In genomic region chr9:31084331-31084730, GRCh38 we compare ENCODE assay signal across 20 cellular contexts.
DNase-seq lines count a peak whose midpoint lies in the region; ATAC-seq and TF ChIP-seq lines count a peak whose summit lies in the region.
"Had no signal": no experiment of that assay in that cellular context is flagged by ENCODE, and none has a peak within 500 bp of the region (broad histone marks: within the 10 kb centered on the region; RNA-seq: fewer than 3 reads in every experiment).

No MANE protein-coding gene starts in this region.

- H3K27me3 Mint-ChIP-seq in natural killer cell treated with Interleukin-12 subunit alpha and Interleukin-12 subunit beta and Interleukin-15 and Interleukin-18, amount 100 ng/mL, for 72 hours = no peaks in the 10 kb centered on the region
- H3K27me3 Mint-ChIP-seq: B cell; CD4-positive, alpha-beta T cell had no signal

- intact Hi-C loops in A673 (cut with micrococcal nuclease; ENCODE audit: unreplicated experiment) = no loop called here

- H3K9me3 ChIP-seq in A673 (ENCODE audit: low read depth, low read length, poor library complexity, severe bottlenecking) (no peaks in the 10 kb centered on the region), neuron (ENCODE audit: low read length) (no peaks in the 10 kb centered on the region), osteoblast (ENCODE audit: low read depth, low read length) (no peaks in the 10 kb centered on the region)
- H3K9me3 ChIP-seq: A549; BLaER1 treated with 17β-estradiol and CSF1 and Interleukin-3, amounts not matched to agents 10 nM and 100 nM; Caco-2 had no signal

- POLR2A ChIA-PET in A673 (lab: Charles Lee; ENCODE audit: low non-redundant PET) = no interaction called here

- peak overlapping the region; percentile 36 for H2AFZ ChIP-seq in neuron (ENCODE audit: low read depth, low read length)
- H2AFZ ChIP-seq in osteoblast (ENCODE audit: low read length) = no peak overlapping the region

- H3K36me3 ChIP-seq in A673 (ENCODE audit: insufficient read depth, low read length, poor library complexity, severe bottlenecking) (no peaks in the 10 kb centered on the region), neuron (ENCODE audit: insufficient read depth, low read length) (no peaks in the 10 kb centered on the region), osteoblast (ENCODE audit: insufficient read depth, low read length) (no peaks in the 10 kb centered on the region)
- H3K36me3 ChIP-seq: BLaER1 treated with 17β-estradiol and CSF1 and Interleukin-3, amounts not matched to agents 10 nM and 100 nM had no signal

- H3K4me3 Mint-ChIP-seq in natural killer cell treated with Interleukin-12 subunit alpha and Interleukin-12 subunit beta and Interleukin-15 and Interleukin-18, amount 100 ng/mL, for 72 hours = no peak overlapping the region
- H3K4me3 Mint-ChIP-seq: B cell; CD4-positive, alpha-beta T cell; CD8-positive, alpha-beta T cell had no signal

- no peaks in the 10 kb centered on the region for H3K79me2 ChIP-seq in osteoblast (ENCODE audit: insufficient read depth, low read length)

- H3K4me3 ChIP-seq in A673 (ENCODE audit: low read depth, low read length, poor library complexity, severe bottlenecking) (no peak overlapping the region), neuron (ENCODE audit: low read length) (no peak overlapping the region), osteoblast (ENCODE audit: insufficient read depth, low read length) (no peak overlapping the region)
- H3K4me3 ChIP-seq: A549; BLaER1 treated with 17β-estradiol and CSF1 and Interleukin-3, amounts not matched to agents 10 nM and 100 nM had no signal

- CTCF ChIA-PET in A673 (lab: Charles Lee) = no interaction called here

- no peaks in the 10 kb centered on the region for H4K20me1 ChIP-seq in osteoblast (ENCODE audit: insufficient read depth, low read length)
- H4K20me1 ChIP-seq: BLaER1 treated with 17β-estradiol and CSF1 and Interleukin-3, amounts not matched to agents 10 nM and 100 nM had no signal

- no TSS peak for BruUV-seq in A673 (replicated peaks; lab: Mats Ljungman, UMichigan)

- H3K9me3 Mint-ChIP-seq in natural killer cell treated with Interleukin-12 subunit alpha and Interleukin-12 subunit beta and Interleukin-15 and Interleukin-18, amount 100 ng/mL, for 72 hours = peaks cover 10% of the 10 kb centered on the region
- H3K9me3 Mint-ChIP-seq: CD4-positive, alpha-beta T cell; CD8-positive, alpha-beta T cell had no signal

- no peak overlapping the region for H3K27ac Mint-ChIP-seq in natural killer cell treated with Interleukin-12 subunit alpha and Interleukin-12 subunit beta and Interleukin-15 and Interleukin-18, amount 100 ng/mL, for 72 hours
- H3K27ac Mint-ChIP-seq: B cell; CD4-positive, alpha-beta T cell; CD8-positive, alpha-beta T cell had no signal

- peak; percentile 15 for DNase-seq in A673 (ENCODE audit: low spot score)
- DNase-seq in astrocyte of the hippocampus (ENCODE audit: low read depth, low spot score) = peak; percentile 3
- peak; percentile 42 for DNase-seq in putamen (ENCODE audit: low spot score)
- DNase-seq in osteoblast (ENCODE audit: insufficient read length, low spot score, missing footprints) = no peak
- no peak for DNase-seq in natural killer cell treated with Interleukin-12 subunit alpha and Interleukin-12 subunit beta and Interleukin-15 and Interleukin-18, amount 100 ng/mL, for 72 hours (ENCODE audit: low spot score)
- no peak for DNase-seq in amniotic stem cell (lab: John Stamatoyannopoulos, UW)
- DNase-seq: ACHN; Caco-2; Calu3; CD4-positive, alpha-beta T cell; CD8-positive, alpha-beta T cell; DMS79 treated with DMSO at 0.1 percent for 48 hours; GF-D8 had no signal

- H3K4me1 Mint-ChIP-seq in natural killer cell treated with Interleukin-12 subunit alpha and Interleukin-12 subunit beta and Interleukin-15 and Interleukin-18, amount 100 ng/mL, for 72 hours (ENCODE audit: low read depth in 2 of 2) = no peaks in the 10 kb centered on the region
- H3K4me1 Mint-ChIP-seq: B cell had no signal

- no peak overlapping the region for H3K4me2 ChIP-seq in osteoblast (ENCODE audit: insufficient read depth, low read length)
- H3K4me2 ChIP-seq: A549; BLaER1 treated with 17β-estradiol and CSF1 and Interleukin-3, amounts not matched to agents 10 nM and 100 nM had no signal

- no peaks in the 10 kb centered on the region for H3K27me3 ChIP-seq in A673 (replicated peaks; ENCODE audit: insufficient read depth, low read depth, low read length, poor library complexity)
- H3K27me3 ChIP-seq in neuron (ENCODE audit: insufficient read depth, low read length) = no peaks in the 10 kb centered on the region
- no peaks in the 10 kb centered on the region for H3K27me3 ChIP-seq in osteoblast (ENCODE audit: insufficient read depth, low read length)
- H3K27me3 ChIP-seq: BLaER1 treated with 17β-estradiol and CSF1 and Interleukin-3, amounts not matched to agents 10 nM and 100 nM had no signal

- H3K27ac ChIP-seq in A673 (ENCODE audit: low read depth, low read length, poor library complexity, severe bottlenecking) = no peak overlapping the region
- H3K27ac ChIP-seq in osteoblast (ENCODE audit: low read depth, low read length) = no peak overlapping the region
- H3K27ac ChIP-seq: 22Rv1; A549; BLaER1 treated with 17β-estradiol and CSF1 and Interleukin-3, amounts not matched to agents 10 nM and 100 nM; C4-2B had no signal

- H3K36me3 Mint-ChIP-seq in natural killer cell treated with Interleukin-12 subunit alpha and Interleukin-12 subunit beta and Interleukin-15 and Interleukin-18, amount 100 ng/mL, for 72 hours = no peaks in the 10 kb centered on the region
- H3K36me3 Mint-ChIP-seq: CD8-positive, alpha-beta T cell had no signal

- TF ChIP-seq CTCF in A673 (conservative IDR thresholded peaks at IDR 0.05; ENCODE audit: low read depth, low read length) (no peak), osteoblast (IDR thresholded peaks at IDR 0.05; ENCODE audit: extremely low read depth, low read depth, low read length) (no peak)

- H3K4me1 ChIP-seq in A673 (ENCODE audit: insufficient read depth, low read length, poor library complexity, severe bottlenecking) = no peaks in the 10 kb centered on the region
- H3K4me1 ChIP-seq in neuron (ENCODE audit: insufficient read depth, low read length) = peaks cover 3% of the 10 kb centered on the region
- H3K4me1 ChIP-seq in osteoblast (ENCODE audit: insufficient read depth, low read length) = no peaks in the 10 kb centered on the region
- H3K4me1 ChIP-seq: A549; BLaER1 treated with 17β-estradiol and CSF1 and Interleukin-3, amounts not matched to agents 10 nM and 100 nM; Caco-2 had no signal

- ATAC-seq in GM21423 (IDR thresholded peaks at IDR 0.05; ENCODE audit: unreplicated experiment) = no peak
- no peak for ATAC-seq in natural killer cell treated with Interleukin-12 subunit alpha and Interleukin-12 subunit beta and Interleukin-15 and Interleukin-18, amount 100 ng/mL, for 72 hours
- ATAC-seq: A549; CD8-positive, alpha-beta T cell had no signal

Comparison
In these comparisons a context has a peak if more than half of its experiments do, and no peak if none do; other contexts are left out.
1. DNase-seq: peak in A673 (single experiment), astrocyte of the hippocampus (single experiment) and putamen (single experiment); none in osteoblast (single experiment), natural killer cell treated with Interleukin-12 subunit alpha and Interleukin-12 subunit beta and Interleukin-15 and Interleukin-18, amount 100 ng/mL, for 72 hours (single experiment) and amniotic stem cell (single experiment).